In the genomic region with DNA sequence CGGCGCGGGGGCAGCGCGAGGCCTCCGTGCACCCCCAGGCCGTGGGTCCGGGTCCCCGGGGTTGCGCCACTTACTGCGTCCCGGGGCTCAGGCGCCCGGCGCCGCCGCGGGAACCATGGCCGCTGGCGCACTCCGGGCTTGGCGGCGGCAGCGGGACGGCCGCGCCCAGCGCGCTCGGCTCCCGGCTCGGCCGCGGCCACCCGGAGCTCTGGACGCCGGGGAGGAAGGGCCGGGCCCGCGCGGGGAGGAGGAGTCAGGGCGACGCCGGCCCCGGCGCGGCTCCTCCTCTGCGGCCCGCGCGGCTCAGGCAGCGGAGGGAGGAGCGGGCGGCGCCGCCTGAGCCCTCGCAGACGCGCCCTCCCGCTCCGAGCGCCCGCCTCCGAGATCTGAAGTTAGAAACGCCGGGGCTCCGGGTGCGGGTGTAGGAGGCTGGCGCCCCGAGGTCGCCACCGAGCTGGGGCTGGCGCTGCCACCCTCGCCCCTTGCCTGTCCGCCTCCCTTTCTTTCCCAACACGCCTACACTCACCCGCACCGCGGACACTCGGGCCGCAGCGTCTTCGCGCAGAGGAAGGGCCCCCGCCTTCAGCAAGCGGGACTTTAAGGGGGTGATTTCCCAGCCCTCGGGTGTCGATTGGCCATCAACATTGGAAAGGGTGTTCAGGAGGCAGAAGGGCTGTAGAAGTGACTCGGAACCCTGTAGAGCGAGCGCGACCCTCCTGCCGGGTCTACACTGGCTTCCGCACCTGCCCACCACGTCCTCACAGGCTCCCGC, we compare ENCODE assay signal across 8 cellular contexts. TPM values are rescaled to one million over a fixed set of nuclear protein-coding genes. Genes with fewer than 3 reads are reported as not detected.
DNase-seq lines count a peak whose midpoint lies in the region; ATAC-seq and TF ChIP-seq lines count a peak whose summit lies in the region.

A gene with protein sequence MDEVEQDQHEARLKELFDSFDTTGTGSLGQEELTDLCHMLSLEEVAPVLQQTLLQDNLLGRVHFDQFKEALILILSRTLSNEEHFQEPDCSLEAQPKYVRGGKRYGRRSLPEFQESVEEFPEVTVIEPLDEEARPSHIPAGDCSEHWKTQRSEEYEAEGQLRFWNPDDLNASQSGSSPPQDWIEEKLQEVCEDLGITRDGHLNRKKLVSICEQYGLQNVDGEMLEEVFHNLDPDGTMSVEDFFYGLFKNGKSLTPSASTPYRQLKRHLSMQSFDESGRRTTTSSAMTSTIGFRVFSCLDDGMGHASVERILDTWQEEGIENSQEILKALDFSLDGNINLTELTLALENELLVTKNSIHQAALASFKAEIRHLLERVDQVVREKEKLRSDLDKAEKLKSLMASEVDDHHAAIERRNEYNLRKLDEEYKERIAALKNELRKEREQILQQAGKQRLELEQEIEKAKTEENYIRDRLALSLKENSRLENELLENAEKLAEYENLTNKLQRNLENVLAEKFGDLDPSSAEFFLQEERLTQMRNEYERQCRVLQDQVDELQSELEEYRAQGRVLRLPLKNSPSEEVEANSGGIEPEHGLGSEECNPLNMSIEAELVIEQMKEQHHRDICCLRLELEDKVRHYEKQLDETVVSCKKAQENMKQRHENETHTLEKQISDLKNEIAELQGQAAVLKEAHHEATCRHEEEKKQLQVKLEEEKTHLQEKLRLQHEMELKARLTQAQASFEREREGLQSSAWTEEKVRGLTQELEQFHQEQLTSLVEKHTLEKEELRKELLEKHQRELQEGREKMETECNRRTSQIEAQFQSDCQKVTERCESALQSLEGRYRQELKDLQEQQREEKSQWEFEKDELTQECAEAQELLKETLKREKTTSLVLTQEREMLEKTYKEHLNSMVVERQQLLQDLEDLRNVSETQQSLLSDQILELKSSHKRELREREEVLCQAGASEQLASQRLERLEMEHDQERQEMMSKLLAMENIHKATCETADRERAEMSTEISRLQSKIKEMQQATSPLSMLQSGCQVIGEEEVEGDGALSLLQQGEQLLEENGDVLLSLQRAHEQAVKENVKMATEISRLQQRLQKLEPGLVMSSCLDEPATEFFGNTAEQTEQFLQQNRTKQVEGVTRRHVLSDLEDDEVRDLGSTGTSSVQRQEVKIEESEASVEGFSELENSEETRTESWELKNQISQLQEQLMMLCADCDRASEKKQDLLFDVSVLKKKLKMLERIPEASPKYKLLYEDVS (N-terminal part only) (minus strand): TSS at position 231 of the 772 bp plus-strand sequence. CDS start 9,106 bp downstream, outside the sequence.

- H3K27ac Mint-ChIP-seq in IgD-negative memory B cell = peak within 1 kb of the TSS; percentile 95 to 98 (median 98)

- H3K36me3 Mint-ChIP-seq in IgD-negative memory B cell = peaks cover 5% of the 10 kb centered on the region

- H3K27ac ChIP-seq in RWPE1 (peak within 1 kb of the TSS; percentile 80), neural cell (ENCODE audit: low read length) (peak within 1 kb of the TSS; percentile 87)

- DNase-seq in DMS53 (lab: John Stamatoyannopoulos, UW) (peak; percentile 89), RWPE1 (ENCODE audit: low spot score) (peak; percentile 79), fibroblast of villous mesenchyme (ENCODE audit: low read depth) (peak; percentile 78)
- peak; percentile 64 for DNase-seq in activated effector memory CD4-positive, alpha-beta T cell treated with Interleukin-2 at 50 U/mL for 16 hours

- H3K9me3 ChIP-seq in neural cell (ENCODE audit: low read length) = no peaks in the 10 kb centered on the region

- peaks cover 23% of the 10 kb centered on the region for H3K79me2 ChIP-seq in neural cell (replicated peaks; ENCODE audit: insufficient read depth, low read length)

- peak within 1 kb of the TSS; percentile 79 for H3K4me2 ChIP-seq in neural cell (ENCODE audit: low read length)

- H3K4me1 Mint-ChIP-seq in IgD-negative memory B cell = peaks cover 39 to 61% (median 43%) of the 10 kb centered on the region in 3 donors

- POLR2A ChIA-PET in RWPE1 (lab: Yijun Ruan, JAX; ENCODE audit: low non-redundant PET) = interaction anchor here (1.0 kb wide), 1 partner anchor 17 kb away, joined by 3 read pairs; no protein-coding TSS in a partner anchor

- H3K9ac ChIP-seq in neural cell (ENCODE audit: low read length) = peak within 1 kb of the TSS; percentile 91

- no peaks in the 10 kb centered on the region for H4K20me1 ChIP-seq in neural cell (ENCODE audit: insufficient read depth)

- ATAC-seq in GM21528 (IDR thresholded peaks at IDR 0.05; ENCODE audit: low FRiP score, unreplicated experiment) = peak; percentile 74

- H3F3A ChIP-seq in neural cell (ENCODE audit: insufficient read depth, low read length, poor library complexity, severe bottlenecking) = peaks cover 14% of the 10 kb centered on the region

- no peaks in the 10 kb centered on the region for H3K27me3 Mint-ChIP-seq in IgD-negative memory B cell

- H2AFZ ChIP-seq in neural cell (ENCODE audit: low read depth, low read length) = peak within 1 kb of the TSS; percentile 62

- H3K4me3 ChIP-seq in fibroblast of villous mesenchyme (ENCODE audit: low read depth, low read length) (peak within 1 kb of the TSS; percentile 77), neural cell (ENCODE audit: low read length) (peak within 1 kb of the TSS; percentile 91)

- no peaks in the 10 kb centered on the region for H3K36me3 ChIP-seq in neural cell (ENCODE audit: insufficient read depth, low read length)

- H3K4me3 Mint-ChIP-seq in IgD-negative memory B cell = peak within 1 kb of the TSS; percentile 94 to 100 (median 98)

- TF ChIP-seq CTCF in RWPE1 (conservative IDR thresholded peaks at IDR 0.05; ENCODE audit: low read depth) (no peak), fibroblast of villous mesenchyme (IDR thresholded peaks at IDR 0.05; ENCODE audit: insufficient read depth, low read depth, low read length) (no peak), neural cell (IDR thresholded peaks at IDR 0.05; ENCODE audit: poor library complexity, severe bottlenecking) (no peak), subcutaneous adipose tissue (IDR thresholded peaks at IDR 0.05; ENCODE audit: low read depth) (no peak)

- no peak for TF ChIP-seq RAD21 in neural cell (conservative IDR thresholded peaks at IDR 0.05)

- no peaks in the 10 kb centered on the region for H3K27me3 ChIP-seq in neural cell (ENCODE audit: insufficient read depth, low read depth, low read length)

- no peaks in the 10 kb centered on the region for H3K9me2 ChIP-seq in neural cell (ENCODE audit: insufficient read depth, low read length)

- CTCF ChIA-PET in RWPE1 (lab: Yijun Ruan, JAX) = interaction anchor here (0.7 to 1.1 kb wide), 3 partner anchors 24 to 54 kb away, joined by 3 to 6 read pairs (median 3); no protein-coding TSS in a partner anchor

- no peak for TF ChIP-seq EP300 in neural cell (conservative IDR thresholded peaks at IDR 0.05; ENCODE audit: poor library complexity, severe bottlenecking)

- no peaks in the 10 kb centered on the region for H3K9me3 Mint-ChIP-seq in IgD-negative memory B cell

TF ChIP-seq in neural cell, 6 proteins besides CTCF, POLR2A, EP300 and RAD21:
- TF ChIP-seq MXI1 (conservative IDR thresholded peaks at IDR 0.05; ENCODE audit: poor library complexity, severe bottlenecking) (peak; percentile 37), TAF1 (IDR thresholded peaks at IDR 0.05; ENCODE audit: low read depth) (no peak), POLR2AphosphoS5 (IDR thresholded peaks at IDR 0.05) (peak; percentile 12), EZH2 (IDR thresholded peaks at IDR 0.05; ENCODE audit: borderline replicate concordance, insufficient read depth, low read length, poor library complexity, severe bottlenecking) (no peak), SMC3 (conservative IDR thresholded peaks at IDR 0.05; ENCODE audit: poor library complexity) (no peak)
- TF ChIP-seq, protein P1, sequence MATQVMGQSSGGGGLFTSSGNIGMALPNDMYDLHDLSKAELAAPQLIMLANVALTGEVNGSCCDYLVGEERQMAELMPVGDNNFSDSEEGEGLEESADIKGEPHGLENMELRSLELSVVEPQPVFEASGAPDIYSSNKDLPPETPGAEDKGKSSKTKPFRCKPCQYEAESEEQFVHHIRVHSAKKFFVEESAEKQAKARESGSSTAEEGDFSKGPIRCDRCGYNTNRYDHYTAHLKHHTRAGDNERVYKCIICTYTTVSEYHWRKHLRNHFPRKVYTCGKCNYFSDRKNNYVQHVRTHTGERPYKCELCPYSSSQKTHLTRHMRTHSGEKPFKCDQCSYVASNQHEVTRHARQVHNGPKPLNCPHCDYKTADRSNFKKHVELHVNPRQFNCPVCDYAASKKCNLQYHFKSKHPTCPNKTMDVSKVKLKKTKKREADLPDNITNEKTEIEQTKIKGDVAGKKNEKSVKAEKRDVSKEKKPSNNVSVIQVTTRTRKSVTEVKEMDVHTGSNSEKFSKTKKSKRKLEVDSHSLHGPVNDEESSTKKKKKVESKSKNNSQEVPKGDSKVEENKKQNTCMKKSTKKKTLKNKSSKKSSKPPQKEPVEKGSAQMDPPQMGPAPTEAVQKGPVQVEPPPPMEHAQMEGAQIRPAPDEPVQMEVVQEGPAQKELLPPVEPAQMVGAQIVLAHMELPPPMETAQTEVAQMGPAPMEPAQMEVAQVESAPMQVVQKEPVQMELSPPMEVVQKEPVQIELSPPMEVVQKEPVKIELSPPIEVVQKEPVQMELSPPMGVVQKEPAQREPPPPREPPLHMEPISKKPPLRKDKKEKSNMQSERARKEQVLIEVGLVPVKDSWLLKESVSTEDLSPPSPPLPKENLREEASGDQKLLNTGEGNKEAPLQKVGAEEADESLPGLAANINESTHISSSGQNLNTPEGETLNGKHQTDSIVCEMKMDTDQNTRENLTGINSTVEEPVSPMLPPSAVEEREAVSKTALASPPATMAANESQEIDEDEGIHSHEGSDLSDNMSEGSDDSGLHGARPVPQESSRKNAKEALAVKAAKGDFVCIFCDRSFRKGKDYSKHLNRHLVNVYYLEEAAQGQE (IDR thresholded peaks at IDR 0.05; ENCODE audit: borderline replicate concordance) = no peak

RNA-seq across cellular contexts. Expression of the gene that starts here (rescaled TPM):
- polyA plus RNA-seq in IgD-negative memory B cell (76.5 TPM), neural cell (34.1 and 47.6 TPM in 2 replicates)
- total RNA-seq in fibroblast of villous mesenchyme (29.8 and 33.2 TPM in 2 replicates), subcutaneous adipose tissue (10 to 100 TPM; 33.2 to 44.0 (median 40.6) TPM)
- 57.9 and 63.6 TPM in 2 replicates for polyA minus RNA-seq in neural cell

Comparison
In these comparisons a context has a peak if more than half of its experiments do, and no peak if none do; other contexts are left out.
1. Peak in every context shown above with its lines: DNase-seq, ATAC-seq, H3K4me3 ChIP-seq and H3K27ac ChIP-seq.